In the genomic region with DNA sequence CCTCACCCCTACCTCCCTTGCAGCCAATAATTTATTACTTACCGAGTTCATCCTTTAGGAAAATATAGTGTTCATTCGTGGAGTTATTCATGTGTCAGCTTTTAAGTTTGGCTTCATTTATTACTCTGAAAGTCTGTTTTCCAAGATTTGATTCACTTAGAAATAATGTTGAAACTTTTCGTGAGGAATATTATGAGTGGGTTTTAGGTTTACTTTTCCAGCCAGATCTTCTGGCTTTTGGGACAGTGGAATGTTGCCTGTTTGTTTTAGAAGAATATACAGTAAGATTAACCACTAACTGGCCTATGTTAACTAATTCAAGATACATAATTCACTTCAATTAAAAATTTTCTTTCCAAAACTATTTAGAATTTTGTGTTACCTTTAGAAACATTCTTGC, we compare ENCODE assay signal across 23 cellular contexts.
A peak's percentile ranks its signal among the peaks of the same experiment; 100 is the strongest.
DNase-seq lines count a peak whose midpoint lies in the region; ATAC-seq and TF ChIP-seq lines count a peak whose summit lies in the region.
"Had no signal": no experiment of that assay in that cellular context is flagged by ENCODE, and none has a peak within 500 bp of the region (broad histone marks: within the 10 kb centered on the region; RNA-seq: fewer than 3 reads in every experiment).

No MANE protein-coding gene starts in this region.

- no peak overlapping the region for H3K4me3 Mint-ChIP-seq in WTC11
- H3K4me3 Mint-ChIP-seq: activated CD8-positive, alpha-beta T cell treated with anti-CD3 and anti-CD28 coated beads for 36 hours; CD8-positive, alpha-beta T cell had no signal

- H3K27ac ChIP-seq in GM23248, result peak overlapping the region; percentile 56
- peak overlapping the region; percentile 41 for H3K27ac ChIP-seq in lower lobe of right lung
- peak overlapping the region; percentile 0 for H3K27ac ChIP-seq in skeletal muscle tissue (ENCODE audit: low read depth, low read length)

- H3K4me1 ChIP-seq in GM23248 (ENCODE audit: insufficient read depth) (peaks cover 70% of the 10 kb centered on the region), lower lobe of right lung (peaks cover 36% of the 10 kb centered on the region), skeletal muscle tissue (ENCODE audit: control insufficient read depth in 3 of 3, insufficient read depth in 3 of 3, low read length in 3 of 3) (peaks cover 4 to 21% (median 5%) of the 10 kb centered on the region in 3 donors)

- ATAC-seq in WTC11 (no peak), lower lobe of right lung (no peak)
- ATAC-seq: activated CD8-positive, alpha-beta T cell treated with anti-CD3 and anti-CD28 coated beads for 36 hours; CD8-positive, alpha-beta T cell; left lobe of liver had no signal

- intact Hi-C loops in lower lobe of right lung (cut with DNase I), result no loop called here

- peaks cover 58% of the 10 kb centered on the region for H3K79me2 ChIP-seq in GM23248 (ENCODE audit: insufficient read depth)

- TF ChIP-seq CTCF in WTC11 (IDR thresholded peaks at IDR 0.05) (no peak), lower lobe of right lung (IDR thresholded peaks at IDR 0.05) (no peak)

- DNase-seq in GM23248 (peak; percentile 29), WTC11 (ENCODE audit: low spot score) (no peak), lower lobe of right lung (no peak), DMS 273 treated with DMSO at 0.1 percent for 48 hours (lab: John Stamatoyannopoulos, UW) (no peak), DMS79 (lab: John Stamatoyannopoulos, UW) (no peak)
- no peak for DNase-seq in activated CD4-positive, alpha-beta T cell treated with anti-CD3 and anti-CD28 coated beads, Interleukin-2, amount 50 U/mL, for 48 hours
- DNase-seq: activated CD4-positive, CD25-positive, alpha-beta regulatory T cell; activated CD8-positive, alpha-beta T cell treated with anti-CD3 and anti-CD28 coated beads for 36 hours; activated naive CD4-positive, alpha-beta T cell; aorta; CD8-positive, alpha-beta T cell; cerebellar nuclear complex; DMS79 treated with DMSO at 0.1 percent for 48 hours; effector CD8-positive, alpha-beta T cell; glutamatergic neuron; NCI-H1417 treated with DMSO at 0.1 percent for 48 hours; NCI-H524; nucleus accumbens; retina; T-helper 9 cell had no signal

- in situ Hi-C loops in GM23248 (cut with MboI), result no loop called here

- H3K9me3 ChIP-seq in GM23248 (ENCODE audit: low read depth), result no peaks in the 10 kb centered on the region
- no peaks in the 10 kb centered on the region for H3K9me3 ChIP-seq in lower lobe of right lung
- H3K9me3 ChIP-seq in skeletal muscle tissue (ENCODE audit: control insufficient read depth in 3 of 3, low read length in 3 of 3), result no peaks in the 10 kb centered on the region
- H3K9me3 ChIP-seq: esophagus muscularis mucosa had no signal

- H3K27ac Mint-ChIP-seq in WTC11, result peak overlapping the region; percentile 39; the same call in 1 of the 2 replicates
- H3K27ac Mint-ChIP-seq: activated CD8-positive, alpha-beta T cell treated with anti-CD3 and anti-CD28 coated beads for 36 hours; CD8-positive, alpha-beta T cell had no signal

- peak overlapping the region; percentile 55 for H3K9ac ChIP-seq in GM23248
- H3K9ac ChIP-seq in skeletal muscle tissue (ENCODE audit: low read depth in 1 of 3, low read length in 3 of 3), result no peak overlapping the region

- WGBS in GM23248 (ENCODE audit: low coverage in 1 of 2, low lambda C conversion rate in 2 of 2, missing lambda C conversion rate in 2 of 2), 2 experiments, result 7 to 9% methylated on average over 3 of the region's 3 CpGs

- POLR2A ChIA-PET in WTC11 (lab: Charles Lee), result no interaction called here

- H3K36me3 Mint-ChIP-seq in WTC11, result no peaks in the 10 kb centered on the region
- H3K36me3 Mint-ChIP-seq: CD8-positive, alpha-beta T cell had no signal

- no peaks in the 10 kb centered on the region for H3K27me3 Mint-ChIP-seq in WTC11 (ENCODE audit: low read depth)
- H3K27me3 Mint-ChIP-seq: activated CD8-positive, alpha-beta T cell treated with anti-CD3 and anti-CD28 coated beads for 36 hours had no signal

- no peaks in the 10 kb centered on the region for H4K20me1 ChIP-seq in GM23248 (ENCODE audit: insufficient read depth)

- CTCF ChIA-PET in WTC11 (lab: Charles Lee), result no interaction called here

- H3K36me3 ChIP-seq in GM23248 (ENCODE audit: low read depth), result no peaks in the 10 kb centered on the region
- H3K36me3 ChIP-seq in lower lobe of right lung, result no peaks in the 10 kb centered on the region
- H3K36me3 ChIP-seq in skeletal muscle tissue (ENCODE audit: control insufficient read depth in 3 of 3, insufficient read depth in 3 of 3, low read length in 3 of 3), result no peaks in the 10 kb centered on the region
- H3K36me3 ChIP-seq: esophagus muscularis mucosa had no signal

- H3F3A ChIP-seq in GM23248 (ENCODE audit: insufficient read depth), result peaks cover 58% of the 10 kb centered on the region

- H3K4me3 ChIP-seq in GM23248 (peak overlapping the region; percentile 45), lower lobe of right lung (no peak overlapping the region), skeletal muscle tissue (ENCODE audit: low read length in 3 of 3) (no peak overlapping the region)
- H3K4me3 ChIP-seq: esophagus muscularis mucosa had no signal

- no peaks in the 10 kb centered on the region for H3K27me3 ChIP-seq in GM23248 (replicated peaks; ENCODE audit: insufficient read depth)
- no peaks in the 10 kb centered on the region for H3K27me3 ChIP-seq in lower lobe of right lung (ENCODE audit: low read depth)
- no peaks in the 10 kb centered on the region for H3K27me3 ChIP-seq in skeletal muscle tissue (ENCODE audit: control insufficient read depth in 3 of 3, insufficient read depth in 3 of 3, low read length in 3 of 3)
- H3K27me3 ChIP-seq: esophagus muscularis mucosa had no signal

- no peaks in the 10 kb centered on the region for H3K9me3 Mint-ChIP-seq in WTC11
- H3K9me3 Mint-ChIP-seq: activated CD8-positive, alpha-beta T cell treated with anti-CD3 and anti-CD28 coated beads for 36 hours; CD8-positive, alpha-beta T cell had no signal

- H2AFZ ChIP-seq in GM23248, result no peak overlapping the region

- H3K4me1 Mint-ChIP-seq in WTC11, result peaks cover 75% of the 10 kb centered on the region

- H3K4me2 ChIP-seq in GM23248 (ENCODE audit: unreplicated experiment), result peak overlapping the region; percentile 76

- H3K9me2 ChIP-seq in GM23248 (ENCODE audit: insufficient read depth), result no peaks in the 10 kb centered on the region

TF ChIP-seq in WTC11, 78 proteins besides CTCF, POLR2A, EP300 and RAD21:
- TF ChIP-seq RORB (CRISPR knock-in tag; IDR thresholded peaks at IDR 0.05), result no peak
- no peak for TF ChIP-seq NR3C1 (CRISPR knock-in tag; conservative IDR thresholded peaks at IDR 0.05; ENCODE audit: low read depth)
- TF ChIP-seq, protein P1, sequence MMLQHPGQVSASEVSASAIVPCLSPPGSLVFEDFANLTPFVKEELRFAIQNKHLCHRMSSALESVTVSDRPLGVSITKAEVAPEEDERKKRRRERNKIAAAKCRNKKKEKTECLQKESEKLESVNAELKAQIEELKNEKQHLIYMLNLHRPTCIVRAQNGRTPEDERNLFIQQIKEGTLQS (CRISPR knock-in tag; conservative IDR thresholded peaks at IDR 0.05), result no peak

Comparison
In these comparisons a context has a peak if more than half of its experiments do, and no peak if none do; other contexts are left out.
1. H3K27ac ChIP-seq: peak in every context shown above with its lines; median percentile 56 in GM23248; 41 in lower lobe of right lung; 0 in skeletal muscle tissue.